ENCODE assay signal across 19 cellular contexts in the genomic region with DNA sequence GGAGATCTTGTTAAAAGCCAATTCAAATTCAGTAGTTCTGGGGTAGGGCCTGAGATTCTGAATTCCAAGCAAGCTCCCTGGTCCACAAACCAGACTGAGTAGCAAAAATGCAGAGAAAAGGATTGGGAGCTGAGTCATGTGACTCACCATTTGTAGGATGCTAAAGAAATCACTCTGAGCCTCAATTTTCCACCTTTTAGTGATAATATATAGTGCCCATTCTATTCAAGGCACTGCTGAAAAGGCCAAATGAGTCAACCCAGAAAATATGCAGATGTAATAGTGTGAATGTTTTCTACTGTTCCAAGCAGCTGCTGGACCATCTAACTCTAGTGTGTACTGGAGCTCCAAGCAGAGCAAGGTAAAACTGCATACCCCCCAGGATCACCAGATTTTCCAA. TPM values are rescaled to one million over a fixed set of nuclear protein-coding genes. Genes with fewer than 3 reads are reported as not detected.
A peak's percentile ranks its signal among the peaks of the same experiment; 100 is the strongest.
DNase-seq lines count a peak whose midpoint lies in the region; TF ChIP-seq lines count a peak whose summit lies in the region.
"Had no signal": no experiment of that assay in that cellular context is flagged by ENCODE, and none has a peak within 500 bp of the region (broad histone marks: within the 10 kb centered on the region; RNA-seq: fewer than 3 reads in every experiment).

No MANE protein-coding gene starts in this region.

- no peak overlapping the region for H3K9ac ChIP-seq in mesenchymal stem cell (ENCODE audit: low read length)
- H3K9ac ChIP-seq: KMS-11 had no signal

- no peaks in the 10 kb centered on the region for H3K36me3 ChIP-seq in esophagus muscularis mucosa
- H3K36me3 ChIP-seq in mesenchymal stem cell (ENCODE audit: control insufficient read depth in 1 of 2, insufficient read depth in 2 of 2, low read depth in 1 of 2, low read length in 2 of 2) = no peaks in the 10 kb centered on the region
- H3K36me3 ChIP-seq in tibial nerve = no peaks in the 10 kb centered on the region

- H4K8ac ChIP-seq in mesenchymal stem cell (ENCODE audit: low read length) = no peak overlapping the region

- DNase-seq in AG20443 (ENCODE audit: low spot score) (peak; percentile 48), LHCN-M2 (ENCODE audit: low read depth) (peak; percentile 64), esophagus muscularis mucosa (ENCODE audit: extremely low spot score) (no peak), mesenchymal stem cell (no peak), tibial nerve (ENCODE audit: low spot score in 2 of 2) (no peak), NCI-H82 treated with DMSO at 0.1 percent for 48 hours (lab: John Stamatoyannopoulos, UW; ENCODE audit: unreplicated experiment) (no peak), NAMALWA (ENCODE audit: low spot score) (no peak)
- no peak for DNase-seq in activated CD4-positive, alpha-beta T cell treated with anti-CD3 and anti-CD28 coated beads, Interleukin-2, amount 50 U/mL, for 1 hour
- DNase-seq: CD4-positive, alpha-beta T cell; hypothalamus; left cardiac atrium; NCI-H1092; NCI-H2029 treated with DMSO at 0.1 percent for 48 hours; NCI-H510A; stimulated activated CD4-positive, alpha-beta T cell treated with anti-CD3 and anti-CD28 coated beads, Interleukin-2, amount 100 ng/mL, for 48 hours had no signal

- no peak overlapping the region for H3K4me2 ChIP-seq in mesenchymal stem cell (ENCODE audit: low read length, poor library complexity, severe bottlenecking)
- H3K4me2 ChIP-seq: KMS-11 had no signal

- H3K27ac ChIP-seq in esophagus muscularis mucosa (replicated peaks in 1 of 4) (peak overlapping the region in 3 of 4 donors; percentile 2 to 55 (median 53)), mesenchymal stem cell (ENCODE audit: low read length, poor library complexity, severe bottlenecking) (peak overlapping the region; percentile 68), tibial nerve (no peak overlapping the region)
- H3K27ac ChIP-seq: KMS-11, skin epidermis had no signal

- no peak overlapping the region for H3K18ac ChIP-seq in mesenchymal stem cell (ENCODE audit: low read depth in 1 of 2, low read length in 2 of 2)

- no peak overlapping the region for H3K14ac ChIP-seq in mesenchymal stem cell (ENCODE audit: low read length in 2 of 2)

- peak overlapping the region; percentile 68 for H2AK5ac ChIP-seq in mesenchymal stem cell (ENCODE audit: low read length, severe bottlenecking)

- no peaks in the 10 kb centered on the region for H3K79me1 ChIP-seq in mesenchymal stem cell (replicated peaks; ENCODE audit: low read length, poor library complexity, severe bottlenecking)

- no peak for TF ChIP-seq EP300 in esophagus muscularis mucosa (IDR thresholded peaks at IDR 0.05)
- TF ChIP-seq EP300 in tibial nerve (IDR thresholded peaks at IDR 0.05) = no peak

- H3K4me1 ChIP-seq in esophagus muscularis mucosa (peaks cover 12 to 51% (median 27%) of the 10 kb centered on the region in 4 donors), mesenchymal stem cell (ENCODE audit: control insufficient read depth, insufficient read depth, low read depth, low read length) (peaks cover 20% of the 10 kb centered on the region), tibial nerve (peaks cover 0 to 6% (median 2%) of the 10 kb centered on the region in 4 donors)

- H3K4ac ChIP-seq in mesenchymal stem cell (ENCODE audit: low read depth in 1 of 2, low read length in 2 of 2) = no peak overlapping the region

- no peak overlapping the region for H2BK12ac ChIP-seq in mesenchymal stem cell (ENCODE audit: low read length in 2 of 2)

- H3K27me3 ChIP-seq in esophagus muscularis mucosa = no peaks in the 10 kb centered on the region
- no peaks in the 10 kb centered on the region for H3K27me3 ChIP-seq in mesenchymal stem cell (ENCODE audit: control insufficient read depth in 1 of 2, insufficient read depth in 1 of 2, low read length in 2 of 2)
- H3K27me3 ChIP-seq in tibial nerve = no peaks in the 10 kb centered on the region

- H2AFZ ChIP-seq in mesenchymal stem cell (ENCODE audit: low read depth, low read length) = no peak overlapping the region

- no peak overlapping the region for H2BK5ac ChIP-seq in mesenchymal stem cell (ENCODE audit: low read depth, low read length, poor library complexity, severe bottlenecking)

- intact Hi-C loops in esophagus muscularis mucosa (cut with DNase I) = loop anchor here (5.0 to 10.0 kb wide), 3 partner anchors 40 to 412 kb away; a partner anchor contains a TSS

- no peak overlapping the region for H3K4me3 ChIP-seq in esophagus muscularis mucosa
- no peak overlapping the region for H3K4me3 ChIP-seq in mesenchymal stem cell (ENCODE audit: insufficient read depth in 1 of 2, low read depth in 1 of 2, low read length in 2 of 2)
- no peak overlapping the region for H3K4me3 ChIP-seq in tibial nerve
- H3K4me3 ChIP-seq: skin epidermis had no signal

- H2BK120ac ChIP-seq in mesenchymal stem cell (ENCODE audit: low read depth, low read length) = no peak overlapping the region

- H3K23ac ChIP-seq in mesenchymal stem cell (ENCODE audit: low read length in 2 of 2) = no peak overlapping the region

- H2BK15ac ChIP-seq in mesenchymal stem cell (ENCODE audit: low read depth, poor library complexity, severe bottlenecking) = no peak overlapping the region

- no peak for TF ChIP-seq POLR2A in esophagus muscularis mucosa (IDR thresholded peaks at IDR 0.05; ENCODE audit: low read depth)
- no peak for TF ChIP-seq POLR2A in tibial nerve (IDR thresholded peaks at IDR 0.05)

- no peak overlapping the region for H4K91ac ChIP-seq in mesenchymal stem cell (ENCODE audit: low read length)

- no peak for TF ChIP-seq CTCF in esophagus muscularis mucosa (IDR thresholded peaks at IDR 0.05)
- TF ChIP-seq CTCF in tibial nerve (IDR thresholded peaks at IDR 0.05) = no peak

- H3K9me3 ChIP-seq in esophagus muscularis mucosa (no peaks in the 10 kb centered on the region), mesenchymal stem cell (ENCODE audit: control insufficient read depth, low read length) (no peaks in the 10 kb centered on the region), tibial nerve (no peaks in the 10 kb centered on the region)

RNA-seq across cellular contexts. Expression of a gene that starts 47.2 kb away (rescaled TPM):
- total RNA-seq in LHCN-M2 (2014; rRNA removed) (not detected in 2 replicates), esophagus muscularis mucosa (under 1 TPM in 2 of 4 donors, not detected in 2; 0.17 to 0.42 TPM), tibial nerve (1 to 10 TPM in 1 of 4 donors, under 1 TPM in 2, not detected in 1; 0.42 to 1.1 (median 0.60) TPM)
- polyA plus RNA-seq in LHCN-M2 (2012) = not detected
- not detected for polyA plus RNA-seq in mesenchymal stem cell (2013, experiment 1 of 2)
- not detected for polyA plus RNA-seq in mesenchymal stem cell (2013, experiment 2 of 2)
- total RNA-seq: CD4-positive, alpha-beta T cell; esophagus mucosa had no signal
- polyA plus RNA-seq: urinary bladder had no signal

Comparison
In these comparisons a context has a peak if more than half of its experiments do, and no peak if none do; other contexts are left out.
1. DNase-seq: peak in AG20443 (single experiment) and LHCN-M2 (single experiment); none in esophagus muscularis mucosa (single experiment), mesenchymal stem cell (single experiment), tibial nerve (0 of 2), activated CD4-positive, alpha-beta T cell treated with anti-CD3 and anti-CD28 coated beads, Interleukin-2, amount 50 U/mL, for 1 hour (single experiment), NCI-H82 treated with DMSO at 0.1 percent for 48 hours (single experiment) and NAMALWA (single experiment).
2. H3K27ac ChIP-seq: peak in esophagus muscularis mucosa (3 of 4) and mesenchymal stem cell (single experiment); none in tibial nerve (0 of 4).